19 cellular contexts compared by ENCODE assay signal in genomic region chr5:67366256-67366655, GRCh38.
"Had no signal": no experiment of that assay in that cellular context is flagged by ENCODE, and none has a peak within 500 bp of the region (broad histone marks: within the 10 kb centered on the region; RNA-seq: fewer than 3 reads in every experiment).

No MANE protein-coding gene starts in this region.

- H3K4me1 Mint-ChIP-seq: memory B cell; nephron; stimulated activated memory B cell treated with anti-CD40 and anti-IgM and Interleukin-4, amounts not matched to agents 10 μg/mL and 1 μg/mL and 100 μg/mL, for 72 hours had no signal

- H3K27ac Mint-ChIP-seq: memory B cell; nephron; stimulated activated memory B cell treated with anti-CD40 and anti-IgM and Interleukin-4, amounts not matched to agents 10 μg/mL and 1 μg/mL and 100 μg/mL, for 72 hours; stimulated activated naive CD8-positive, alpha-beta T cell treated with anti-CD3 and anti-CD28 coated beads, Interleukin-15, Interleukin-2, amounts not matched to agents 100 ng/mL and 50 ng/mL, for 24 hours had no signal

- DNase-seq: dermis blood vessel endothelial cell; effector CD4-positive, alpha-beta T cell; heart left ventricle; hippocampal formation; kidney glomerular epithelial cell; midbrain; naive B cell; psoas muscle; spleen; stimulated activated CD4-positive, alpha-beta T cell treated with anti-CD3 and anti-CD28 coated beads, Interleukin-15, amount 100 ng/mL, for 24 hours; stimulated activated CD4-positive, alpha-beta T cell treated with anti-CD3 and anti-CD28 coated beads, Interleukin-1b, Interleukin-23, amount 100 ng/mL, for 48 hours; stimulated activated CD4-positive, alpha-beta T cell treated with anti-CD3 and anti-CD28 coated beads, Interleukin-4, amount 100 ng/mL, for 24 hours; testis; upper lobe of right lung had no signal

- H3K4me3 Mint-ChIP-seq: memory B cell; nephron; stimulated activated memory B cell treated with anti-CD40 and anti-IgM and Interleukin-4, amounts not matched to agents 10 μg/mL and 1 μg/mL and 100 μg/mL, for 72 hours; stimulated activated naive CD8-positive, alpha-beta T cell treated with anti-CD3 and anti-CD28 coated beads, Interleukin-15, Interleukin-2, amounts not matched to agents 100 ng/mL and 50 ng/mL, for 24 hours had no signal

- H3K36me3 Mint-ChIP-seq: memory B cell; naive B cell; stimulated activated memory B cell treated with anti-CD40 and anti-IgM and Interleukin-4, amounts not matched to agents 10 μg/mL and 1 μg/mL and 100 μg/mL, for 72 hours had no signal

- H3K27ac ChIP-seq: heart left ventricle, psoas muscle, spleen, testis, tibial nerve, upper lobe of right lung had no signal

- H3K9me3 Mint-ChIP-seq: memory B cell; naive B cell; stimulated activated memory B cell treated with anti-CD40 and anti-IgM and Interleukin-4, amounts not matched to agents 10 μg/mL and 1 μg/mL and 100 μg/mL, for 72 hours; stimulated activated naive CD8-positive, alpha-beta T cell treated with anti-CD3 and anti-CD28 coated beads, Interleukin-15, Interleukin-2, amounts not matched to agents 100 ng/mL and 50 ng/mL, for 24 hours had no signal

- H3K27me3 Mint-ChIP-seq: stimulated activated memory B cell treated with anti-CD40 and anti-IgM and Interleukin-4, amounts not matched to agents 10 μg/mL and 1 μg/mL and 100 μg/mL, for 72 hours; stimulated activated naive CD8-positive, alpha-beta T cell treated with anti-CD3 and anti-CD28 coated beads, Interleukin-15, Interleukin-2, amounts not matched to agents 100 ng/mL and 50 ng/mL, for 24 hours had no signal
